In the genomic region with DNA sequence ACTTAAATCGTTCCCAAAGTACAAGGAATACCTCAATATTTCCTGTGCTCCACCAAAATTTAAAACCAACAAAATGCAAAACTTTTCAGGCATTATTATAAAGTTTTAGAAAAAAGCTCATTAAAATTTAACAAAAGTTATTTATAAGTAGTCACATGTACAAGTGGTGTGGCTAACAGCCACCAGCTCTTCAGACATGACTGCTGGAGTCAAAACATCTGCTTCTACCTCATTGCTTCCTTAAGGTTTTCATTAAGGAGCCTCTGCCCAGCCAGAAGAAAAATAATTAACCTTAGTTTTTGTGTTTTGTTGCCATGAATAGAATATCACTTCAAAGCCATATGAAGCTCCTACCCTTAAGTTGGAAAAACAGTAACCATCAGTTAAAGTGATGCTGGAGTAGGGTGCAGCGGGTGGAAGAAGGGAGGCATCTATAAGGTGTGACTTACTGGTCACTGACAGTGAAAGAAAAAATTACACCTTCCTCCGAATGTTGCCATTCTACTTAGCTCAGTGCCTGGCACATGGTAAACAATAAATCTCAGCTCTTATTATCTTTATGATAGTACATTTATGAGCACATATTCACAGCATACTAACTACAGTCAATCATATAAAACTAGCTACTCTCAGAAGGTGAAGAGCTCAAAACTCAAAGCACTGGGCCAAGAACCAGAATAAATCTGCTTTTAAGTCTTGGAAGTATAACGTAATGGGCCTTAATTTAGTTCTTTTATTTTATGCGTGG, we compare ENCODE assay signal across 28 cellular contexts.
"Had no signal": no experiment of that assay in that cellular context is flagged by ENCODE, and none has a peak within 500 bp of the region (broad histone marks: within the 10 kb centered on the region; RNA-seq: fewer than 3 reads in every experiment).

No MANE protein-coding gene starts in this region.

- H3K27ac Mint-ChIP-seq: activated CD4-positive, alpha-beta memory T cell treated with anti-CD3 and anti-CD28 coated beads for 36 hours; activated CD4-positive, alpha-beta T cell treated with anti-CD3 and anti-CD28 coated beads, Interleukin-2, amount 10 ng/mL, durations not matched to agents 7 days and 5 days; activated naive CD4-positive, alpha-beta T cell treated with anti-CD3 and anti-CD28 coated beads, Interleukin-2, amount 50 U/mL, for 72 hours; activated naive CD8-positive, alpha-beta T cell treated with anti-CD3 and anti-CD28 coated beads, Interleukin-2, amount 50 U/mL, for 24 hours; T-cell had no signal

- DNase-seq: activated CD4-positive, alpha-beta memory T cell treated with anti-CD3 and anti-CD28 coated beads for 36 hours; activated CD4-positive, alpha-beta T cell treated with anti-CD3 and anti-CD28 coated beads, Interleukin-2, amount 10 ng/mL, durations not matched to agents 7 days and 5 days; activated CD4-positive, CD25-positive, alpha-beta regulatory T cell; activated CD8-positive, alpha-beta memory T cell treated with anti-CD3 and anti-CD28 coated beads for 24 hours; activated effector memory CD4-positive, alpha-beta T cell treated with anti-CD3 and anti-CD28 coated beads, Interleukin-2, amount 50 U/mL, for 16 hours; activated naive CD4-positive, alpha-beta T cell treated with Interleukin-2 at 50 U/mL for 16 hours; activated naive CD8-positive, alpha-beta T cell treated with anti-CD3 and anti-CD28 coated beads, Interleukin-2, amount 50 U/mL, for 24 hours; activated T-cell treated with anti-CD3 and anti-CD28 coated beads, Interleukin-2, amount 50 U/mL, for 4 hours; amygdala; brain microvascular endothelial cell; cerebellar nuclear complex; KG1; MG63; MV-4-11; NCI-H1694; NCI-H2171 treated with DMSO at 0.1 percent for 48 hours; NCI-H226; NK-92 treated with Interleukin-12 subunit alpha and Interleukin-12 subunit beta, amount 100 ng/mL, for 24 hours; OCI-M1; RPMI8226; T-cell; T-helper 2 cell; T1000 had no signal

- H3K9me3 Mint-ChIP-seq: activated T-cell treated with anti-CD3 and anti-CD28 coated beads, Interleukin-2, amount 50 U/mL, for 4 hours had no signal

- H3K4me3 Mint-ChIP-seq: activated CD4-positive, alpha-beta memory T cell treated with anti-CD3 and anti-CD28 coated beads for 36 hours; activated CD4-positive, alpha-beta T cell treated with anti-CD3 and anti-CD28 coated beads, Interleukin-2, amount 10 ng/mL, durations not matched to agents 7 days and 5 days; activated naive CD8-positive, alpha-beta T cell treated with anti-CD3 and anti-CD28 coated beads, Interleukin-2, amount 50 U/mL, for 24 hours; activated T-cell treated with anti-CD3 and anti-CD28 coated beads, Interleukin-2, amount 50 U/mL, for 4 hours; T-cell had no signal

- ATAC-seq: activated naive CD4-positive, alpha-beta T cell treated with anti-CD3 and anti-CD28 coated beads, Interleukin-2, amount 50 U/mL, for 72 hours; activated naive CD8-positive, alpha-beta T cell treated with anti-CD3 and anti-CD28 coated beads, Interleukin-2, amount 50 U/mL, for 24 hours; activated T-cell treated with anti-CD3 and anti-CD28 coated beads, Interleukin-2, amount 50 U/mL, for 4 hours; Panc1; Right ventricle myocardium inferior; T-cell had no signal

- H3K36me3 ChIP-seq: brain microvascular endothelial cell, cardiac muscle cell, MG63 had no signal

- H3K27me3 Mint-ChIP-seq: activated CD4-positive, alpha-beta memory T cell treated with anti-CD3 and anti-CD28 coated beads for 36 hours; activated CD4-positive, alpha-beta T cell treated with anti-CD3 and anti-CD28 coated beads, Interleukin-2, amount 10 ng/mL, durations not matched to agents 7 days and 5 days; activated naive CD8-positive, alpha-beta T cell treated with anti-CD3 and anti-CD28 coated beads, Interleukin-2, amount 50 U/mL, for 24 hours; T-cell had no signal

- H3K9me3 ChIP-seq: MG63 had no signal

- H3K27me3 ChIP-seq: brain microvascular endothelial cell, cardiac muscle cell, MG63 had no signal

- H3K4me3 ChIP-seq: cardiac muscle cell, MG63, SK-N-MC had no signal
